Comparison of ENCODE assay signal across 28 cellular contexts in the genomic region with DNA sequence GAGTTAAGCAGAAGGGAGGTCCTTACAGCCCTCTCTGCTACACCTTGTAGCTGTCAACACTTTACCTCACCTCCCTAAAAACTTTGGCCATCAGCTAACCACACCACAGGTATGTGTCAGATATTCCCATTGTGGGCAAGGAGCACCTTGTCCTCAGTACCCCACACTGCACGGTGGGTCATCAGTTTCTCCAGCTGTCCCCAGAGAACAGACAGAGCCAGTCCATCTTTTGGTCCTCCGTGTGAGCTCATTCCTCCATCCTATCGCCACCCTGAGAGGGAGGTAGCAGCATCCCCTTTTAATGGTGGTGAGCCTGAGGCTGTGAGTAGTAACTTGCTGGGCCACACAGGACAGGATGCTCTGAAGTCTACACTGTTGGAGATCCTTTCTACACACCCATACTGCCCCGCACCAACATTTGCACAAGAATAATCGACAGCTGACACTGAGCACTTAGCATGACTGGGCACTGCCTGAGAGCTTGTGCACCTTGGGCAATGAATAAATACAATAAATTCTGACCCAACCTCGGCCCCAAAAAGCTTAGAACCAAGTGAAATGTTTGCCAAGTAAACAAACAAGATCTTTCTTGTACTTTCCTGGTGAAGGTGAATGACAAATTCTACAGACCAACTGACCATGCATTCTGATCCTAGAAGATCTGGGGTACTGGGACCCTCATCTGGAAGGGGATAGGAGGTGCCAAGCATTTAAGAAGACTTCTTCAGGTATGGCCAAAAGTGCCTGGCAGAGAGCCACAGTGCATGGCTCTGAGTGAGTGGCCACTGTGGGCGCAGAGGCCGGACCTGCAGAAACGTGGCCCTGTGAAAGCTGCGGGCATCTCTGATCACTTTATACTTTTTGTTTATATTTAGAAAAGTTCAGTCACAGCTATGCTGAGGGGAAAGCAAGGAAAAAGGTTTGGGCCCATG. TPM values are rescaled to one million over a fixed set of nuclear protein-coding genes. Genes with fewer than 3 reads are reported as not detected.
DNase-seq lines count a peak whose midpoint lies in the region; ATAC-seq, FAIRE-seq and TF ChIP-seq lines count a peak whose summit lies in the region.
"Had no signal": no experiment of that assay in that cellular context is flagged by ENCODE, and none has a peak within 500 bp of the region (broad histone marks: within the 10 kb centered on the region; RNA-seq: fewer than 3 reads in every experiment).

No MANE protein-coding gene starts in this region.

- DNase-seq in GM23338 (ENCODE audit: low spot score): no peak
- DNase-seq in RWPE1 (ENCODE audit: low spot score): no peak
- DNase-seq in left lobe of liver (ENCODE audit: low spot score): no peak
- no peak for DNase-seq in stimulated activated naive B cell treated with anti-CD40 and anti-IgM and Interleukin-4, amounts not matched to agents 10 μg/mL and 1 μg/mL and 100 μg/mL, for 72 hours
- no peak for DNase-seq in NCI-H510A (lab: John Stamatoyannopoulos, UW)
- DNase-seq in GM12892 (ENCODE audit: insufficient read length): no peak
- no peak for DNase-seq in caudate nucleus (lab: John Stamatoyannopoulos, UW)
- DNase-seq: activated CD4-positive, alpha-beta T cell treated with anti-CD3 and anti-CD28 coated beads for 4 hours; activated CD8-positive, alpha-beta memory T cell treated with anti-CD3 and anti-CD28 coated beads for 24 hours; activated effector memory CD4-positive, alpha-beta T cell treated with Interleukin-2 at 50 U/mL for 16 hours; amygdala; C1 segment of cervical spinal cord; effector memory CD8-positive, alpha-beta T cell; Kasumi-1; kidney; NCI-H1694 treated with DMSO at 0.1 percent for 48 hours; NCI-H774; retina; small intestine; stimulated activated CD4-positive, alpha-beta T cell treated with anti-CD3 and anti-CD28 coated beads, Interleukin-1b, Interleukin-23, amount 100 ng/mL, for 48 hours; stomach; T-helper 17 cell; tibial artery had no signal

- no peak overlapping the region for H3K4me3 ChIP-seq in GM23338
- H3K4me3 ChIP-seq: coronary artery, stomach, tibial artery had no signal

- H2AFZ ChIP-seq in GM23338: no peak overlapping the region

- POLR2A ChIA-PET in RWPE1 (lab: Yijun Ruan, JAX; ENCODE audit: low non-redundant PET): no interaction called here

- CTCF ChIA-PET in RWPE1 (lab: Yijun Ruan, JAX): no interaction called here

- TF ChIP-seq CTCF in GM23338 (conservative IDR thresholded peaks at IDR 0.05; ENCODE audit: low read depth in 2 of 2) (no peak), RWPE1 (conservative IDR thresholded peaks at IDR 0.05; ENCODE audit: low read depth) (no peak)

- H3K4me1 Mint-ChIP-seq in GM23338: peaks cover 24% of the 10 kb centered on the region
- H3K4me1 Mint-ChIP-seq in stimulated activated naive B cell treated with anti-CD40 and anti-IgM and Interleukin-4, amounts not matched to agents 10 μg/mL and 1 μg/mL and 100 μg/mL, for 72 hours: peaks cover 14 to 15% of the 10 kb centered on the region in 2 donors

- no peak overlapping the region for H3K4me2 ChIP-seq in GM23338

- no peaks in the 10 kb centered on the region for H3F3A ChIP-seq in GM23338 (replicated peaks; ENCODE audit: low read depth)

- H3K27ac ChIP-seq in GM23338 (ENCODE audit: low read depth) (no peak overlapping the region), RWPE1 (peak overlapping the region; percentile 87), caudate nucleus (ENCODE audit: low read depth, low read length) (no peak overlapping the region)
- H3K27ac ChIP-seq: coronary artery, tibial artery had no signal

- no peak overlapping the region for H3K4me3 Mint-ChIP-seq in GM23338
- no peak overlapping the region for H3K4me3 Mint-ChIP-seq in stimulated activated naive B cell treated with anti-CD40 and anti-IgM and Interleukin-4, amounts not matched to agents 10 μg/mL and 1 μg/mL and 100 μg/mL, for 72 hours
- H3K4me3 Mint-ChIP-seq: effector memory CD8-positive, alpha-beta T cell; T-helper 17 cell had no signal

- peaks cover 9% of the 10 kb centered on the region for H3K9me3 Mint-ChIP-seq in GM23338
- H3K9me3 Mint-ChIP-seq in stimulated activated naive B cell treated with anti-CD40 and anti-IgM and Interleukin-4, amounts not matched to agents 10 μg/mL and 1 μg/mL and 100 μg/mL, for 72 hours: no peaks in the 10 kb centered on the region
- H3K9me3 Mint-ChIP-seq: activated naive CD4-positive, alpha-beta T cell treated with anti-CD3 and anti-CD28 coated beads, Interleukin-2, amount 50 U/mL, for 72 hours; effector memory CD8-positive, alpha-beta T cell had no signal

- no peak for ATAC-seq in GM23338
- peak; percentile 14 for ATAC-seq in left lobe of liver
- ATAC-seq in stimulated activated naive B cell treated with anti-CD40 and anti-IgM and Interleukin-4, amounts not matched to agents 10 μg/mL and 1 μg/mL and 100 μg/mL, for 72 hours (replicated peaks): no peak
- ATAC-seq: activated naive CD4-positive, alpha-beta T cell treated with anti-CD3 and anti-CD28 coated beads, Interleukin-2, amount 50 U/mL, for 72 hours; effector memory CD8-positive, alpha-beta T cell; HCT116; Panc1; T-helper 17 cell had no signal

- H3K4me1 ChIP-seq in GM23338 (ENCODE audit: insufficient read depth): peaks cover 5% of the 10 kb centered on the region; the same call in 1 of the 2 replicates

- no peak for TF ChIP-seq POLR2A in GM12892 (IDR thresholded peaks at IDR 0.05; ENCODE audit: low read depth, low read length)

- H3K27ac Mint-ChIP-seq in GM23338: 0 out of 2 replicates have a peak overlapping the region, but pooled peaks have one; percentile 16
- H3K27ac Mint-ChIP-seq in stimulated activated naive B cell treated with anti-CD40 and anti-IgM and Interleukin-4, amounts not matched to agents 10 μg/mL and 1 μg/mL and 100 μg/mL, for 72 hours: peak overlapping the region; percentile 37

- H4K20me1 ChIP-seq in GM23338 (replicated peaks; ENCODE audit: insufficient read depth): peaks cover 4% of the 10 kb centered on the region

- H3K36me3 ChIP-seq in GM23338 (ENCODE audit: insufficient read depth): peaks cover 14% of the 10 kb centered on the region

- peaks cover 56% of the 10 kb centered on the region for H3K36me3 Mint-ChIP-seq in GM23338 (ENCODE audit: low read depth)
- H3K36me3 Mint-ChIP-seq in stimulated activated naive B cell treated with anti-CD40 and anti-IgM and Interleukin-4, amounts not matched to agents 10 μg/mL and 1 μg/mL and 100 μg/mL, for 72 hours: peaks cover 37 to 59% of the 10 kb centered on the region in 2 donors

- no peak for FAIRE-seq in GM12892 (lab: Jason Lieb, UNC)
- FAIRE-seq: bronchial epithelial cell, kidney, small intestine had no signal

- no peaks in the 10 kb centered on the region for H3K27me3 ChIP-seq in GM23338 (ENCODE audit: insufficient read depth)
- H3K27me3 ChIP-seq: stomach, tibial artery had no signal

- H3K27me3 Mint-ChIP-seq in GM23338 (ENCODE audit: insufficient read depth, low read depth, poor library complexity): peaks cover 8% of the 10 kb centered on the region
- no peaks in the 10 kb centered on the region for H3K27me3 Mint-ChIP-seq in stimulated activated naive B cell treated with anti-CD40 and anti-IgM and Interleukin-4, amounts not matched to agents 10 μg/mL and 1 μg/mL and 100 μg/mL, for 72 hours
- H3K27me3 Mint-ChIP-seq: effector memory CD8-positive, alpha-beta T cell; T-helper 17 cell had no signal

- H3K9me2 ChIP-seq in GM23338 (ENCODE audit: insufficient read depth): no peaks in the 10 kb centered on the region

- H3K79me2 ChIP-seq in GM23338 (replicated peaks; ENCODE audit: insufficient read depth): peaks cover 18% of the 10 kb centered on the region

TF ChIP-seq in GM23338, 12 proteins besides CTCF, POLR2A, EP300 and RAD21 (continues in another document):
- TF ChIP-seq JUNB (IDR thresholded peaks at IDR 0.05; ENCODE audit: unreplicated experiment): no peak
- TF ChIP-seq ZNF114 (CRISPR knock-in tag; IDR thresholded peaks at IDR 0.05): no peak
- TF ChIP-seq, protein P1, sequence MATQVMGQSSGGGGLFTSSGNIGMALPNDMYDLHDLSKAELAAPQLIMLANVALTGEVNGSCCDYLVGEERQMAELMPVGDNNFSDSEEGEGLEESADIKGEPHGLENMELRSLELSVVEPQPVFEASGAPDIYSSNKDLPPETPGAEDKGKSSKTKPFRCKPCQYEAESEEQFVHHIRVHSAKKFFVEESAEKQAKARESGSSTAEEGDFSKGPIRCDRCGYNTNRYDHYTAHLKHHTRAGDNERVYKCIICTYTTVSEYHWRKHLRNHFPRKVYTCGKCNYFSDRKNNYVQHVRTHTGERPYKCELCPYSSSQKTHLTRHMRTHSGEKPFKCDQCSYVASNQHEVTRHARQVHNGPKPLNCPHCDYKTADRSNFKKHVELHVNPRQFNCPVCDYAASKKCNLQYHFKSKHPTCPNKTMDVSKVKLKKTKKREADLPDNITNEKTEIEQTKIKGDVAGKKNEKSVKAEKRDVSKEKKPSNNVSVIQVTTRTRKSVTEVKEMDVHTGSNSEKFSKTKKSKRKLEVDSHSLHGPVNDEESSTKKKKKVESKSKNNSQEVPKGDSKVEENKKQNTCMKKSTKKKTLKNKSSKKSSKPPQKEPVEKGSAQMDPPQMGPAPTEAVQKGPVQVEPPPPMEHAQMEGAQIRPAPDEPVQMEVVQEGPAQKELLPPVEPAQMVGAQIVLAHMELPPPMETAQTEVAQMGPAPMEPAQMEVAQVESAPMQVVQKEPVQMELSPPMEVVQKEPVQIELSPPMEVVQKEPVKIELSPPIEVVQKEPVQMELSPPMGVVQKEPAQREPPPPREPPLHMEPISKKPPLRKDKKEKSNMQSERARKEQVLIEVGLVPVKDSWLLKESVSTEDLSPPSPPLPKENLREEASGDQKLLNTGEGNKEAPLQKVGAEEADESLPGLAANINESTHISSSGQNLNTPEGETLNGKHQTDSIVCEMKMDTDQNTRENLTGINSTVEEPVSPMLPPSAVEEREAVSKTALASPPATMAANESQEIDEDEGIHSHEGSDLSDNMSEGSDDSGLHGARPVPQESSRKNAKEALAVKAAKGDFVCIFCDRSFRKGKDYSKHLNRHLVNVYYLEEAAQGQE (IDR thresholded peaks at IDR 0.05; ENCODE audit: unreplicated experiment): no peak
- no peak for TF ChIP-seq STAT1 (IDR thresholded peaks at IDR 0.05; ENCODE audit: unreplicated experiment)

RNA-seq across cellular contexts. Expression of a gene that starts 6.9 kb away (rescaled TPM):
- total RNA-seq in GM23338 (2014; rRNA removed; shearing (Covaris generic)): 25.8 and 31.1 TPM in 2 replicates
- polyA plus RNA-seq in GM23338 (2016; fragmentation: Nextera tagmentation; extraction: Ambion mirVana): 39.2 and 41.3 TPM in 2 replicates
- total RNA-seq in left lobe of liver: 7.1 TPM
- polyA plus RNA-seq in GM12892 (2012; ENCODE audit: missing spikeins): 15.6 TPM

RNA-seq across cellular contexts. Expression of a gene that starts 7.1 kb away (rescaled TPM):
- total RNA-seq in GM23338 (2014; rRNA removed; shearing (Covaris generic)): 27.6 and 34.7 TPM in 2 replicates
- 14.8 and 15.9 TPM in 2 replicates for polyA plus RNA-seq in GM23338 (2016; fragmentation: Nextera tagmentation; extraction: Ambion mirVana)
- 9.3 TPM for total RNA-seq in left lobe of liver
- 18.6 TPM for polyA plus RNA-seq in GM12892 (2012; ENCODE audit: missing spikeins)
